ENCODE assay signal across 27 cellular contexts in genomic region chr13:92173254-92173653, GRCh38.
"Had no signal": no experiment of that assay in that cellular context is flagged by ENCODE, and none has a peak within 500 bp of the region (broad histone marks: within the 10 kb centered on the region; RNA-seq: fewer than 3 reads in every experiment).

No MANE protein-coding gene starts in this region.

- FAIRE-seq: urothelium cell line had no signal

- H3K4me1 ChIP-seq: stomach, suprapubic skin, testis, thyroid gland, tibial artery, tibial nerve, upper lobe of left lung, upper lobe of right lung, uterus, vagina had no signal

- ATAC-seq: stimulated activated effector memory CD8-positive, alpha-beta T cell treated with anti-CD3 and anti-CD28 coated beads, Interleukin-12 subunit alpha, Interleukin-12 subunit beta, amount 100 ng/mL, for 72 hours; stimulated activated memory B cell treated with anti-CD40 and anti-IgM and Interleukin-4, amounts not matched to agents 10 μg/mL and 1 μg/mL and 100 μg/mL, for 72 hours; stimulated activated naive B cell treated with anti-CD40 and anti-IgM and Interleukin-4, amounts not matched to agents 10 μg/mL and 1 μg/mL and 100 μg/mL, for 72 hours; stimulated activated naive CD8-positive, alpha-beta T cell treated with anti-CD3 and anti-CD28 coated beads, Interleukin-15, amount 100 ng/mL, for 72 hours; stimulated activated naive CD8-positive, alpha-beta T cell treated with anti-CD3 and anti-CD28 coated beads, Interleukin-15, Interleukin-2, amounts not matched to agents 100 U/mL and 50 U/mL, for 24 hours; upper lobe of right lung had no signal

- H3K27ac ChIP-seq: stomach, suprapubic skin, testis, thoracic aorta, thyroid gland, tibial artery, tibial nerve, transverse colon, upper lobe of left lung, upper lobe of right lung, uterus, vagina had no signal

- H3K27me3 ChIP-seq: stomach, suprapubic skin, testis, thyroid gland, tibial artery, tibial nerve, transverse colon, upper lobe of left lung, upper lobe of right lung, uterus, vagina had no signal

- H3K36me3 ChIP-seq: stomach, suprapubic skin, thoracic aorta, thyroid gland, tibial artery, tibial nerve, transverse colon, upper lobe of left lung, upper lobe of right lung, uterus, vagina had no signal

- H3K4me3 ChIP-seq: stomach, suprapubic skin, testis, thoracic aorta, thyroid gland, tibial artery, tibial nerve, transverse colon, upper lobe of left lung, upper lobe of right lung, uterus, vagina had no signal

- H3K9me3 ChIP-seq: stomach, suprapubic skin, testis, thoracic aorta, thyroid gland, tibial artery, tibial nerve, transverse colon, upper lobe of left lung, upper lobe of right lung, uterus, vagina had no signal

- DNase-seq: stimulated activated CD4-positive, alpha-beta T cell treated with anti-CD3 and anti-CD28 coated beads, Interleukin-2, amount 100 ng/mL, for 48 hours; stimulated activated CD4-positive, alpha-beta T cell treated with anti-CD3 and anti-CD28 coated beads, Interleukin-4, amount 100 ng/mL, for 1 hour; stimulated activated CD4-positive, alpha-beta T cell treated with anti-CD3 and anti-CD28 coated beads, Interleukin-4, amount 100 ng/mL, for 24 hours; stimulated activated CD4-positive, alpha-beta T cell treated with anti-CD3 and anti-CD28 coated beads, Interleukin-4, amount 100 ng/mL, for 4 hours; stimulated activated CD8-positive, alpha-beta memory T cell treated with anti-CD3 and anti-CD28 coated beads, Interleukin-4, amount 100 ng/mL, for 48 hours; stimulated activated naive B cell treated with anti-CD40 and anti-IgM and Interleukin-4, amounts not matched to agents 10 μg/mL and 1 μg/mL and 100 μg/mL, for 72 hours; stimulated activated naive CD4-positive, alpha-beta T cell; stimulated activated naive CD4-positive, alpha-beta T cell treated with Interleukin-2 at 50 U/mL for 16 hours; stimulated activated naive CD8-positive, alpha-beta T cell treated with anti-CD3 and anti-CD28 coated beads, Interleukin-15, amount 100 ng/mL, for 72 hours; stimulated activated naive CD8-positive, alpha-beta T cell treated with anti-CD3 and anti-CD28 coated beads, Interleukin-15, Interleukin-2, amounts not matched to agents 100 U/mL and 50 U/mL, for 24 hours; stomach; substantia nigra; testis; thyroid gland; tibial artery; transverse colon; trophoblast cell; upper lobe of left lung; upper lobe of right lung; uterus had no signal
